1 cellular context compared by ENCODE assay signal in the genomic region with DNA sequence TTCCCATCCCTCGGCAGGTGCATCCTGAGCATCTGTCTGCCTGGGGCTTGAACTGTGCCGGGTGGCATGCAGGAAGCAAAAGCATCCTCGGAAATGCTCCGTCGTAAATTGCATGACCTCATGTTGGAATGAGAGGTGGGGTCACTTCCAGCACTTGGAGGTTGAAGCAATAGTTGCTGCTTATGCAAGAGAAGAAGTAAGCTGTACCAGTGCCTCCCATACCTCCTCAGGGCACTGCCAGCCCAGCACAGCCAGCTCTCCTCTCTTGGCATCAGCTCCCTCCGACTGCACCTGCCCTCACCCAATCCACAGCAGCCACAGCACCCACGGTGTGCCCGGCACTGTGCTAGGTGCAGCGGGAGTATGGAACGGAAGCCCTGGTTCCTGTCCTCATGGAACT.
TF ChIP-seq lines count a peak whose summit lies in the region.

No MANE protein-coding gene starts in this region.

TF ChIP-seq in GM23338, 12 proteins besides CTCF, POLR2A, EP300 and RAD21 (continued from another document):
- no peak for TF ChIP-seq ZNF462 (CRISPR knock-in tag; IDR thresholded peaks at IDR 0.05)
